In the genomic region with DNA sequence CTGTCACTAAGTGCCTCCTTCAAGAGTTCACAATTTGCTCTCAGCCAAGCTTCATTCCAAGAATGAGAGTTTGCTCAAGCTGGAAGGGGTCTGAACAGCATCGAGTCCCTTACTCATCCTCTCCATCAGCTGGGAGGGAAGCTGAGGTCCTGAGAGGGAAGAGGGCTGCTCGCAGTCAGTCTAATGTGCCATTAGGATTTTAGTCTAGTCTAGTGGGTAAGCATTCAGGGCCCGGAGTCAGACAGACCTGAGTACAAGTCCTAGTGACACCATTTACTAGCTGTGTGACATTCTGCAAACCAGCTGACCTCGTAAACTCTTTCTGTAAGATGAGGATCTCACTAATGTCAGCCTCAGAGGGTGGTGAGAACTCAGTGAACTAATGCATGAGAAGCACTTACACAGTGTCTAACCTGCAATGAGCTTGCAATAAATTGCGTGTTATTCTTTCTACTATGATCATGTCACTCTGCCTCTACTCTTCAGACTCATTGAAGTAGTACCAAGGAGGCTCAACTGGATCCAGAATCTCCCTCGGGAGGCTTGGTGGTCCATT, we compare ENCODE assay signal across 15 cellular contexts. TPM values are rescaled to one million over a fixed set of nuclear protein-coding genes. Genes with fewer than 3 reads are reported as not detected.
DNase-seq lines count a peak whose midpoint lies in the region; ATAC-seq lines count a peak whose summit lies in the region.
"Had no signal": no experiment of that assay in that cellular context is flagged by ENCODE, and none has a peak within 500 bp of the region (broad histone marks: within the 10 kb centered on the region; RNA-seq: fewer than 3 reads in every experiment).

No MANE protein-coding gene starts in this region.

- H3K4me1 ChIP-seq in iPS-18a (ENCODE audit: control insufficient read depth, low read depth, low read length): peaks cover 26% of the 10 kb centered on the region
- H3K4me1 ChIP-seq: HAP-1, left ventricle myocardium inferior had no signal

- peak; percentile 20 for DNase-seq in activated naive CD4-positive, alpha-beta T cell treated with Interleukin-2 at 50 U/mL for 16 hours
- no peak for DNase-seq in activated naive CD4-positive, alpha-beta T cell (lab: John Stamatoyannopoulos, UW)
- peak; percentile 30 for DNase-seq in activated CD8-positive, alpha-beta T cell treated with anti-CD3 and anti-CD28 coated beads, Interleukin-2, amount 10 ng/mL, durations not matched to agents 7 days and 5 days
- DNase-seq in stimulated activated naive CD8-positive, alpha-beta T cell treated with anti-CD3 and anti-CD28 coated beads, Interleukin-15, amount 100 ng/mL, for 72 hours: peak; percentile 16 to 18
- no peak for DNase-seq in NCI-H2196 treated with DMSO at 0.1 percent for 48 hours (lab: John Stamatoyannopoulos, UW; ENCODE audit: unreplicated experiment)
- no peak for DNase-seq in NCI-H1092 (lab: John Stamatoyannopoulos, UW)
- no peak for DNase-seq in NCI-H2171 (lab: John Stamatoyannopoulos, UW)
- DNase-seq: DND-41, left ventricle myocardium inferior, MM.1S, NCI-H446 had no signal

- H3K4me1 Mint-ChIP-seq in activated CD8-positive, alpha-beta T cell treated with anti-CD3 and anti-CD28 coated beads, Interleukin-2, amount 10 ng/mL, durations not matched to agents 7 days and 5 days (ENCODE audit: low read depth): peaks cover 70% of the 10 kb centered on the region
- peaks cover 90% of the 10 kb centered on the region for H3K4me1 Mint-ChIP-seq in stimulated activated naive CD8-positive, alpha-beta T cell treated with anti-CD3 and anti-CD28 coated beads, Interleukin-15, amount 100 ng/mL, for 72 hours

- H3K27me3 Mint-ChIP-seq in activated CD8-positive, alpha-beta T cell treated with anti-CD3 and anti-CD28 coated beads, Interleukin-2, amount 10 ng/mL, durations not matched to agents 7 days and 5 days (ENCODE audit: low read depth): peaks cover 3% of the 10 kb centered on the region
- no peaks in the 10 kb centered on the region for H3K27me3 Mint-ChIP-seq in stimulated activated naive CD8-positive, alpha-beta T cell treated with anti-CD3 and anti-CD28 coated beads, Interleukin-15, amount 100 ng/mL, for 72 hours

- POLR2A ChIA-PET in activated CD8-positive, alpha-beta T cell treated with anti-CD3 and anti-CD28 coated beads, Interleukin-2, amount 10 ng/mL, durations not matched to agents 7 days and 5 days (lab: Charles Lee): interaction anchor here (0.6 to 3.0 kb wide), 13 partner anchors 10 to 471 kb away, joined by 3 to 23 read pairs (median 6); a partner anchor contains a TSS

- peak overlapping the region; percentile 34 for H3K9ac ChIP-seq in iPS-18a (ENCODE audit: low read length)

- H3K9me3 Mint-ChIP-seq in activated CD8-positive, alpha-beta T cell treated with anti-CD3 and anti-CD28 coated beads, Interleukin-2, amount 10 ng/mL, durations not matched to agents 7 days and 5 days (ENCODE audit: insufficient read depth): no peaks in the 10 kb centered on the region
- H3K9me3 Mint-ChIP-seq in stimulated activated naive CD8-positive, alpha-beta T cell treated with anti-CD3 and anti-CD28 coated beads, Interleukin-15, amount 100 ng/mL, for 72 hours: peaks cover 0 to 8% of the 10 kb centered on the region in 2 donors

- H3K36me3 Mint-ChIP-seq in activated CD8-positive, alpha-beta T cell treated with anti-CD3 and anti-CD28 coated beads, Interleukin-2, amount 10 ng/mL, durations not matched to agents 7 days and 5 days (ENCODE audit: low read depth): peaks cover 9% of the 10 kb centered on the region

- H3K36me3 ChIP-seq in iPS-18a (ENCODE audit: control insufficient read depth, low read depth, low read length): no peaks in the 10 kb centered on the region
- H3K36me3 ChIP-seq: HAP-1, left ventricle myocardium inferior had no signal

- no peaks in the 10 kb centered on the region for H3K9me3 ChIP-seq in iPS-18a (ENCODE audit: control insufficient read depth, low read depth, low read length)
- H3K9me3 ChIP-seq: HAP-1 had no signal

- peak overlapping the region; percentile 44 for H3K27ac ChIP-seq in iPS-18a (ENCODE audit: low read length)
- H3K27ac ChIP-seq: left ventricle myocardium inferior had no signal

- H3K27me3 ChIP-seq in iPS-18a (ENCODE audit: control insufficient read depth, insufficient read depth, low read length): no peaks in the 10 kb centered on the region

- CTCF ChIA-PET in activated CD8-positive, alpha-beta T cell treated with anti-CD3 and anti-CD28 coated beads, Interleukin-2, amount 10 ng/mL, durations not matched to agents 7 days and 5 days (lab: Charles Lee): interaction anchor here (1.0 to 5.0 kb wide), 21 partner anchors 9 to 374 kb away, joined by 3 to 53 read pairs (median 6); a partner anchor contains a TSS

- H3K27ac Mint-ChIP-seq in activated CD8-positive, alpha-beta T cell treated with anti-CD3 and anti-CD28 coated beads, Interleukin-2, amount 10 ng/mL, durations not matched to agents 7 days and 5 days: peak overlapping the region; percentile 94
- H3K27ac Mint-ChIP-seq in stimulated activated naive CD8-positive, alpha-beta T cell treated with anti-CD3 and anti-CD28 coated beads, Interleukin-15, amount 100 ng/mL, for 72 hours: peak overlapping the region; percentile 92 to 94

- H3K4me3 ChIP-seq in iPS-18a (ENCODE audit: low read length): no peak overlapping the region
- H3K4me3 ChIP-seq: HAP-1, left ventricle myocardium inferior had no signal

- ATAC-seq in activated CD8-positive, alpha-beta T cell treated with anti-CD3 and anti-CD28 coated beads, Interleukin-2, amount 10 ng/mL, durations not matched to agents 7 days and 5 days: peak; percentile 40
- ATAC-seq in stimulated activated naive CD8-positive, alpha-beta T cell treated with anti-CD3 and anti-CD28 coated beads, Interleukin-15, amount 100 ng/mL, for 72 hours: peak; percentile 66
- ATAC-seq: Panc1 had no signal

- peak overlapping the region; percentile 72 for H3K4me3 Mint-ChIP-seq in activated CD8-positive, alpha-beta T cell treated with anti-CD3 and anti-CD28 coated beads, Interleukin-2, amount 10 ng/mL, durations not matched to agents 7 days and 5 days
- peak overlapping the region; percentile 78 for H3K4me3 Mint-ChIP-seq in stimulated activated naive CD8-positive, alpha-beta T cell treated with anti-CD3 and anti-CD28 coated beads, Interleukin-15, amount 100 ng/mL, for 72 hours

RNA-seq across cellular contexts. Expression of a gene that starts 41.2 kb away (rescaled TPM):
- 1 to 10 TPM; 8.6 to 9.2 TPM for total RNA-seq in activated CD8-positive, alpha-beta T cell treated with anti-CD3 and anti-CD28 coated beads, Interleukin-2, amount 10 ng/mL, durations not matched to agents 7 days and 5 days
- total RNA-seq: osteoblast had no signal

Comparison
In these comparisons a context has a peak if more than half of its experiments do, and no peak if none do; other contexts are left out.
1. DNase-seq: peak in activated naive CD4-positive, alpha-beta T cell treated with Interleukin-2 at 50 U/mL for 16 hours (single experiment), activated CD8-positive, alpha-beta T cell treated with anti-CD3 and anti-CD28 coated beads, Interleukin-2, amount 10 ng/mL, durations not matched to agents 7 days and 5 days (single experiment) and stimulated activated naive CD8-positive, alpha-beta T cell treated with anti-CD3 and anti-CD28 coated beads, Interleukin-15, amount 100 ng/mL, for 72 hours (2 of 2); none in activated naive CD4-positive, alpha-beta T cell (0 of 4), NCI-H2196 treated with DMSO at 0.1 percent for 48 hours (single experiment), NCI-H1092 (single experiment) and NCI-H2171 (single experiment).